Comparison of ENCODE assay signal across 26 cellular contexts in the genomic region with DNA sequence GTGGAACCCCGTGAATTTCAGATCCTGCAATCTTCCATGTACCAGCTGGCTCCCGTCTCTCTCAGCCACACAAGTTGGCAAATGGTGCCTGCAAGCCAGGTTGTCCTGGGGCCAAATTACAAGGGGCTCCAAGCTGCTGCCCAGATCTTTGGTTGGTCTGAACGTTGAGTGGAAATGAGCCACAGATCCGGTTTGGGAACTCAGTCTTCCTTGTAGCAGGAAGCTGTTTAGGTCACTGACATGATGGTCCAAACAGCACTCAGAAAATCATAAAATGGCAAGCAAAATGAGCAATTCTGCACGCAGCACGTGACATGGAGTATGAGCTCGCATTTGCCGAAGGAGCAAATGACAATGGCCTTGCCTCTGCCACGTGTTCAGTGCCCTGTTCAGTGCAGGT.
DNase-seq lines count a peak whose midpoint lies in the region; ATAC-seq, FAIRE-seq and TF ChIP-seq lines count a peak whose summit lies in the region.
"Had no signal": no experiment of that assay in that cellular context is flagged by ENCODE, and none has a peak within 500 bp of the region (broad histone marks: within the 10 kb centered on the region; RNA-seq: fewer than 3 reads in every experiment).

No MANE protein-coding gene starts in this region.

- FAIRE-seq in HTR-8/SVneo (lab: Jason Lieb, UNC): no peak
- FAIRE-seq: G401.6, GM12878 had no signal

- 79 to 88% (median 82%) methylated on average over 9 of the region's 9 CpGs for WGBS in spleen, 5 donors
- 44 to 59% (median 47%) methylated on average over 9 of the region's 9 CpGs for WGBS in psoas muscle, 3 donors

- TF ChIP-seq POLR2A in spleen (IDR thresholded peaks at IDR 0.05): no peak

- H3K4me3 ChIP-seq in spleen (no peak overlapping the region), psoas muscle (no peak overlapping the region)
- H3K4me3 ChIP-seq: GM12878 had no signal

- no peaks in the 10 kb centered on the region for H3K9me3 ChIP-seq in spleen
- H3K9me3 ChIP-seq in psoas muscle: no peaks in the 10 kb centered on the region
- H3K9me3 ChIP-seq: SK-N-SH had no signal

- H3K4me1 ChIP-seq in spleen (peaks cover 0 to 19% (median 3%) of the 10 kb centered on the region in 6 donors), psoas muscle (no peaks in the 10 kb centered on the region)
- H3K4me1 ChIP-seq: BE2C had no signal

- H3K36me3 ChIP-seq in spleen (no peaks in the 10 kb centered on the region), psoas muscle (ENCODE audit: insufficient read depth in 1 of 2, low read depth in 1 of 2) (no peaks in the 10 kb centered on the region)
- H3K36me3 ChIP-seq: BE2C had no signal

- H3K27ac ChIP-seq in spleen (no peak overlapping the region), psoas muscle (no peak overlapping the region)

- H3K27me3 ChIP-seq in spleen (replicated peaks in 1 of 7): peaks cover 0 to 33% (median 6%) of the 10 kb centered on the region in 7 donors
- peaks cover 0 to 36% (median 0%) of the 10 kb centered on the region in 3 donors for H3K27me3 ChIP-seq in psoas muscle (ENCODE audit: insufficient read depth in 3 of 3, low read length in 2 of 3)
- H3K27me3 ChIP-seq: BE2C had no signal

- DNase-seq in NCI-H1694 treated with DMSO at 0.1 percent for 48 hours (lab: John Stamatoyannopoulos, UW) (peak; percentile 21), NCI-H1694 (lab: John Stamatoyannopoulos, UW) (no peak), NCI-H446 (lab: John Stamatoyannopoulos, UW) (peak; percentile 66 to 89), cerebellum (ENCODE audit: low spot score) (peak; percentile 86), spleen (peak; percentile 46), NCI-H510A treated with DMSO at 0.1 percent for 48 hours (lab: John Stamatoyannopoulos, UW) (no peak), HTR-8/SVneo (ENCODE audit: insufficient read length, low spot score) (no peak), psoas muscle (no peak)
- DNase-seq: 8988T; ACHN; BE2C; Calu3; DMS53; Karpas-422; NCI-H1092; NCI-H1417 treated with DMSO at 0.1 percent for 48 hours; NCI-H187 treated with DMSO at 0.1 percent for 48 hours; NCI-H2171 treated with DMSO at 0.1 percent for 48 hours; NCI-H345; NCI-H526; NCI-H82; NK-92 treated with Interleukin-12 subunit alpha and Interleukin-12 subunit beta, amount 100 ng/mL, for 24 hours; PC-3; SK-N-SH had no signal

- intact Hi-C loops in spleen (cut with DNase I; ENCODE audit: low total_unique reads) (no loop called here), psoas muscle (cut with DNase I) (no loop called here)

- ATAC-seq in psoas muscle: no peak
- ATAC-seq: GM12878, PC-3 had no signal

- TF ChIP-seq CTCF in spleen (IDR thresholded peaks at IDR 0.05 in 8 of 11, conservative IDR thresholded peaks at IDR 0.05 in 3 of 11) (no peak), psoas muscle (IDR thresholded peaks at IDR 0.05) (no peak)

Comparison
In these comparisons a context has a peak if more than half of its experiments do, and no peak if none do; other contexts are left out.
1. DNase-seq: peak in NCI-H1694 treated with DMSO at 0.1 percent for 48 hours (single experiment), NCI-H446 (2 of 2), cerebellum (single experiment) and spleen (single experiment); none in NCI-H1694 (single experiment), NCI-H510A treated with DMSO at 0.1 percent for 48 hours (single experiment), HTR-8/SVneo (single experiment) and psoas muscle (0 of 2).